1 cellular context compared by ENCODE assay signal in the genomic region with DNA sequence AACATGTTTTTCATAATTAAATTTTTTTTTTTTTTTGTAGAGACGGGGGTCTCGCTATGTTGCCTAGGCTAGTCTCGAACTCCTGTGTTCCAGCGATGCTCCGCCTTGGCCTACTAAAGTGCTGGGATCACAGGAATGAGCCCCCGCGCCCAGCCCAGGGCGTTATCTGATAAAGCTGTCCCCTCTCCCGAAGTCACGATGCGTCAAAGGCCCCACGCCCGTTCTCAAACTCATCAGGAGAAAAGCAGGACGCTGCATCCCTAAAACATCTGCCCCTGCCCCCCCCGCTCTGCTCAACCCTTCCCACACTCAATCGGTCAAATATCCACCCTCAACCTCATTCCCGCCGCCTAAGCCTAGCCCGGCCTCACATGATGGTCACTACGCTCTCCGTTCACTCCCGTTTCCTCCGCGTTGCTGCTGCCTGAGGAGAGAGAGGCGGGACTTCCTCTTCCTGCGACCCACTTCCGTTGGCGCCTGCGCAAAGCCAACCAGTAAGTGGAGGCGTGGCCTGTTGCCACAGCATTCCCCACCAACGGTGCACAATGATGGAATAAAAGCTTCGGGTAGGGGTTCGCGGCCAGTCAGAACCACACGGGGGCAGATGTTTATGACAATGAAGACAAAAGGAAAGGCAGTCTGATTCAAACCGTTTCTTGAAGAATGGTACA.
A peak's percentile ranks its signal among the peaks of the same experiment; 100 is the strongest.
TF ChIP-seq lines count a peak whose summit lies in the region.

A gene (minus strand): TSS at position 438 of the 671 bp plus-strand sequence. CDS start 65 bp downstream, at position 373.

TF ChIP-seq in HepG2, 621 proteins besides CTCF, POLR2A, EP300 and RAD21 (continued from another document and continues in another):
- TF ChIP-seq, protein P1, sequence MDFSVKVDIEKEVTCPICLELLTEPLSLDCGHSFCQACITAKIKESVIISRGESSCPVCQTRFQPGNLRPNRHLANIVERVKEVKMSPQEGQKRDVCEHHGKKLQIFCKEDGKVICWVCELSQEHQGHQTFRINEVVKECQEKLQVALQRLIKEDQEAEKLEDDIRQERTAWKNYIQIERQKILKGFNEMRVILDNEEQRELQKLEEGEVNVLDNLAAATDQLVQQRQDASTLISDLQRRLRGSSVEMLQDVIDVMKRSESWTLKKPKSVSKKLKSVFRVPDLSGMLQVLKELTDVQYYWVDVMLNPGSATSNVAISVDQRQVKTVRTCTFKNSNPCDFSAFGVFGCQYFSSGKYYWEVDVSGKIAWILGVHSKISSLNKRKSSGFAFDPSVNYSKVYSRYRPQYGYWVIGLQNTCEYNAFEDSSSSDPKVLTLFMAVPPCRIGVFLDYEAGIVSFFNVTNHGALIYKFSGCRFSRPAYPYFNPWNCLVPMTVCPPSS (IDR thresholded peaks at IDR 0.05) = no peak
- TF ChIP-seq NAIF1 (CRISPR knock-in tag; IDR thresholded peaks at IDR 0.05; ENCODE audit: borderline replicate concordance) = 0 out of 2 replicates have a peak, but pooled peaks have one; percentile 35
- TF ChIP-seq ZNF367 (CRISPR knock-in tag; IDR thresholded peaks at IDR 0.05; ENCODE audit: borderline replicate concordance) = no peak
- TF ChIP-seq ZNF382 (CRISPR knock-in tag; IDR thresholded peaks at IDR 0.05; ENCODE audit: borderline replicate concordance) = no peak
- no peak for TF ChIP-seq RAD51 (IDR thresholded peaks at IDR 0.05; ENCODE audit: borderline replicate concordance)
- TF ChIP-seq ZNF775 (CRISPR knock-in tag; IDR thresholded peaks at IDR 0.05; ENCODE audit: borderline replicate concordance) = no peak
- TF ChIP-seq ELF4 (CRISPR knock-in tag; IDR thresholded peaks at IDR 0.05; ENCODE audit: borderline replicate concordance) = no peak; the same call in 1 of the 2 replicates
- TF ChIP-seq, protein P2, sequence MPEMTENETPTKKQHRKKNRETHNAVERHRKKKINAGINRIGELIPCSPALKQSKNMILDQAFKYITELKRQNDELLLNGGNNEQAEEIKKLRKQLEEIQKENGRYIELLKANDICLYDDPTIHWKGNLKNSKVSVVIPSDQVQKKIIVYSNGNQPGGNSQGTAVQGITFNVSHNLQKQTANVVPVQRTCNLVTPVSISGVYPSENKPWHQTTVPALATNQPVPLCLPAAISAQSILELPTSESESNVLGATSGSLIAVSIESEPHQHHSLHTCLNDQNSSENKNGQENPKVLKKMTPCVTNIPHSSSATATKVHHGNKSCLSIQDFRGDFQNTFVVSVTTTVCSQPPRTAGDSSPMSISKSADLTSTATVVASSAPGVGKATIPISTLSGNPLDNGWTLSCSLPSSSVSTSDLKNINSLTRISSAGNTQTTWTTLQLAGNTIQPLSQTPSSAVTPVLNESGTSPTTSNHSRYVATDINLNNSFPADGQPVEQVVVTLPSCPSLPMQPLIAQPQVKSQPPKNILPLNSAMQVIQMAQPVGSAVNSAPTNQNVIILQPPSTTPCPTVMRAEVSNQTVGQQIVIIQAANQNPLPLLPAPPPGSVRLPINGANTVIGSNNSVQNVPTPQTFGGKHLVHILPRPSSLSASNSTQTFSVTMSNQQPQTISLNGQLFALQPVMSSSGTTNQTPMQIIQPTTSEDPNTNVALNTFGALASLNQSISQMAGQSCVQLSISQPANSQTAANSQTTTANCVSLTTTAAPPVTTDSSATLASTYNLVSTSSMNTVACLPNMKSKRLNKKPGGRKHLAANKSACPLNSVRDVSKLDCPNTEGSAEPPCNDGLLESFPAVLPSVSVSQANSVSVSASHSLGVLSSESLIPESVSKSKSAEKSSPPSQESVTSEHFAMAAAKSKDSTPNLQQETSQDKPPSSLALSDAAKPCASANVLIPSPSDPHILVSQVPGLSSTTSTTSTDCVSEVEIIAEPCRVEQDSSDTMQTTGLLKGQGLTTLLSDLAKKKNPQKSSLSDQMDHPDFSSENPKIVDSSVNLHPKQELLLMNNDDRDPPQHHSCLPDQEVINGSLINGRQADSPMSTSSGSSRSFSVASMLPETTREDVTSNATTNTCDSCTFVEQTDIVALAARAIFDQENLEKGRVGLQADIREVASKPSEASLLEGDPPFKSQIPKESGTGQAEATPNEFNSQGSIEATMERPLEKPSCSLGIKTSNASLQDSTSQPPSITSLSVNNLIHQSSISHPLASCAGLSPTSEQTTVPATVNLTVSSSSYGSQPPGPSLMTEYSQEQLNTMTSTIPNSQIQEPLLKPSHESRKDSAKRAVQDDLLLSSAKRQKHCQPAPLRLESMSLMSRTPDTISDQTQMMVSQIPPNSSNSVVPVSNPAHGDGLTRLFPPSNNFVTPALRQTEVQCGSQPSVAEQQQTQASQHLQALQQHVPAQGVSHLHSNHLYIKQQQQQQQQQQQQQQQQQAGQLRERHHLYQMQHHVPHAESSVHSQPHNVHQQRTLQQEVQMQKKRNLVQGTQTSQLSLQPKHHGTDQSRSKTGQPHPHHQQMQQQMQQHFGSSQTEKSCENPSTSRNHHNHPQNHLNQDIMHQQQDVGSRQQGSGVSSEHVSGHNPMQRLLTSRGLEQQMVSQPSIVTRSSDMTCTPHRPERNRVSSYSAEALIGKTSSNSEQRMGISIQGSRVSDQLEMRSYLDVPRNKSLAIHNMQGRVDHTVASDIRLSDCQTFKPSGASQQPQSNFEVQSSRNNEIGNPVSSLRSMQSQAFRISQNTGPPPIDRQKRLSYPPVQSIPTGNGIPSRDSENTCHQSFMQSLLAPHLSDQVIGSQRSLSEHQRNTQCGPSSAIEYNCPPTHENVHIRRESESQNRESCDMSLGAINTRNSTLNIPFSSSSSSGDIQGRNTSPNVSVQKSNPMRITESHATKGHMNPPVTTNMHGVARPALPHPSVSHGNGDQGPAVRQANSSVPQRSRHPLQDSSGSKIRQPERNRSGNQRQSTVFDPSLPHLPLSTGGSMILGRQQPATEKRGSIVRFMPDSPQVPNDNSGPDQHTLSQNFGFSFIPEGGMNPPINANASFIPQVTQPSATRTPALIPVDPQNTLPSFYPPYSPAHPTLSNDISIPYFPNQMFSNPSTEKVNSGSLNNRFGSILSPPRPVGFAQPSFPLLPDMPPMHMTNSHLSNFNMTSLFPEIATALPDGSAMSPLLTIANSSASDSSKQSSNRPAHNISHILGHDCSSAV (CRISPR knock-in tag; IDR thresholded peaks at IDR 0.05; ENCODE audit: borderline replicate concordance) = 0 out of 2 replicates have a peak, but pooled peaks have one; percentile 33
- no peak for TF ChIP-seq RXRB (CRISPR knock-in tag; IDR thresholded peaks at IDR 0.05; ENCODE audit: borderline replicate concordance)
- TF ChIP-seq LCORL (IDR thresholded peaks at IDR 0.05) = no peak
- no peak; the same call in 1 of the 2 replicates for TF ChIP-seq LCORL (CRISPR knock-in tag; IDR thresholded peaks at IDR 0.05)
- TF ChIP-seq ZNF317 (CRISPR knock-in tag; IDR thresholded peaks at IDR 0.05) = no peak
- TF ChIP-seq ZNF780A (CRISPR knock-in tag; IDR thresholded peaks at IDR 0.05) = no peak
- TF ChIP-seq, protein P3, sequence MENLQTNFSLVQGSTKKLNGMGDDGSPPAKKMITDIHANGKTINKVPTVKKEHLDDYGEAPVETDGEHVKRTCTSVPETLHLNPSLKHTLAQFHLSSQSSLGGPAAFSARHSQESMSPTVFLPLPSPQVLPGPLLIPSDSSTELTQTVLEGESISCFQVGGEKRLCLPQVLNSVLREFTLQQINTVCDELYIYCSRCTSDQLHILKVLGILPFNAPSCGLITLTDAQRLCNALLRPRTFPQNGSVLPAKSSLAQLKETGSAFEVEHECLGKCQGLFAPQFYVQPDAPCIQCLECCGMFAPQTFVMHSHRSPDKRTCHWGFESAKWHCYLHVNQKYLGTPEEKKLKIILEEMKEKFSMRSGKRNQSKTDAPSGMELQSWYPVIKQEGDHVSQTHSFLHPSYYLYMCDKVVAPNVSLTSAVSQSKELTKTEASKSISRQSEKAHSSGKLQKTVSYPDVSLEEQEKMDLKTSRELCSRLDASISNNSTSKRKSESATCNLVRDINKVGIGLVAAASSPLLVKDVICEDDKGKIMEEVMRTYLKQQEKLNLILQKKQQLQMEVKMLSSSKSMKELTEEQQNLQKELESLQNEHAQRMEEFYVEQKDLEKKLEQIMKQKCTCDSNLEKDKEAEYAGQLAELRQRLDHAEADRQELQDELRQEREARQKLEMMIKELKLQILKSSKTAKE (CRISPR knock-in tag; IDR thresholded peaks at IDR 0.05; ENCODE audit: borderline replicate concordance) = no peak
- TF ChIP-seq ZBTB7B (CRISPR knock-in tag; IDR thresholded peaks at IDR 0.05) = no peak
- TF ChIP-seq, protein P4, sequence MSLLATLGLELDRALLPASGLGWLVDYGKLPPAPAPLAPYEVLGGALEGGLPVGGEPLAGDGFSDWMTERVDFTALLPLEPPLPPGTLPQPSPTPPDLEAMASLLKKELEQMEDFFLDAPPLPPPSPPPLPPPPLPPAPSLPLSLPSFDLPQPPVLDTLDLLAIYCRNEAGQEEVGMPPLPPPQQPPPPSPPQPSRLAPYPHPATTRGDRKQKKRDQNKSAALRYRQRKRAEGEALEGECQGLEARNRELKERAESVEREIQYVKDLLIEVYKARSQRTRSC (CRISPR knock-in tag; IDR thresholded peaks at IDR 0.05; ENCODE audit: low read depth) = 0 out of 2 replicates have a peak, but pooled peaks have one; percentile 40
- no peak for TF ChIP-seq MED8 (CRISPR knock-in tag; IDR thresholded peaks at IDR 0.05; ENCODE audit: insufficient replicate concordance)
- TF ChIP-seq ZNF572 (CRISPR knock-in tag; IDR thresholded peaks at IDR 0.05) = no peak
- no peak for TF ChIP-seq ZNF616 (CRISPR knock-in tag; IDR thresholded peaks at IDR 0.05; ENCODE audit: low read depth)
- TF ChIP-seq MTA3 (CRISPR knock-in tag; IDR thresholded peaks at IDR 0.05) = no peak
- no peak for TF ChIP-seq KLF12 (CRISPR knock-in tag; IDR thresholded peaks at IDR 0.05; ENCODE audit: borderline replicate concordance)
- TF ChIP-seq ATM (IDR thresholded peaks at IDR 0.05; ENCODE audit: borderline replicate concordance) = no peak
- no peak for TF ChIP-seq MTA1 (CRISPR knock-in tag; IDR thresholded peaks at IDR 0.05; ENCODE audit: borderline replicate concordance)
- TF ChIP-seq, protein P5, sequence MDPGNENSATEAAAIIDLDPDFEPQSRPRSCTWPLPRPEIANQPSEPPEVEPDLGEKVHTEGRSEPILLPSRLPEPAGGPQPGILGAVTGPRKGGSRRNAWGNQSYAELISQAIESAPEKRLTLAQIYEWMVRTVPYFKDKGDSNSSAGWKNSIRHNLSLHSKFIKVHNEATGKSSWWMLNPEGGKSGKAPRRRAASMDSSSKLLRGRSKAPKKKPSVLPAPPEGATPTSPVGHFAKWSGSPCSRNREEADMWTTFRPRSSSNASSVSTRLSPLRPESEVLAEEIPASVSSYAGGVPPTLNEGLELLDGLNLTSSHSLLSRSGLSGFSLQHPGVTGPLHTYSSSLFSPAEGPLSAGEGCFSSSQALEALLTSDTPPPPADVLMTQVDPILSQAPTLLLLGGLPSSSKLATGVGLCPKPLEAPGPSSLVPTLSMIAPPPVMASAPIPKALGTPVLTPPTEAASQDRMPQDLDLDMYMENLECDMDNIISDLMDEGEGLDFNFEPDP (CRISPR knock-in tag; conservative IDR thresholded peaks at IDR 0.05) = no peak
- TF ChIP-seq SOX5 (CRISPR knock-in tag; IDR thresholded peaks at IDR 0.05; ENCODE audit: borderline replicate concordance) = peak; percentile 20
- TF ChIP-seq EEA1 (CRISPR knock-in tag; IDR thresholded peaks at IDR 0.05; ENCODE audit: borderline replicate concordance) = no peak
- TF ChIP-seq ZNF7 (CRISPR knock-in tag; IDR thresholded peaks at IDR 0.05) = no peak
- TF ChIP-seq SAFB2 (CRISPR knock-in tag; IDR thresholded peaks at IDR 0.05; ENCODE audit: borderline replicate concordance, low read depth) = no peak
- peak; percentile 44; the same call in 1 of the 2 replicates for TF ChIP-seq YEATS4 (CRISPR knock-in tag; IDR thresholded peaks at IDR 0.05; ENCODE audit: borderline replicate concordance)
- TF ChIP-seq, protein P6, sequence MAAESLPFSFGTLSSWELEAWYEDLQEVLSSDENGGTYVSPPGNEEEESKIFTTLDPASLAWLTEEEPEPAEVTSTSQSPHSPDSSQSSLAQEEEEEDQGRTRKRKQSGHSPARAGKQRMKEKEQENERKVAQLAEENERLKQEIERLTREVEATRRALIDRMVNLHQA (CRISPR knock-in tag; IDR thresholded peaks at IDR 0.05) = no peak
- no peak for TF ChIP-seq ATF7 (IDR thresholded peaks at IDR 0.05)
- TF ChIP-seq ATF7 (CRISPR knock-in tag; IDR thresholded peaks at IDR 0.05) = peak; percentile 45; the same call in 1 of the 2 replicates
